23 cellular contexts compared by ENCODE assay signal in genomic region chr15:55003900-55004879, GRCh38.
DNase-seq lines count a peak whose midpoint lies in the region; ATAC-seq and TF ChIP-seq lines count a peak whose summit lies in the region.
"Had no signal": no experiment of that assay in that cellular context is flagged by ENCODE, and none has a peak within 500 bp of the region (broad histone marks: within the 10 kb centered on the region; RNA-seq: fewer than 3 reads in every experiment).

No MANE protein-coding gene starts in this region.

- peaks cover 0 to 12% (median 0%) of the 10 kb centered on the region in 9 donors for H3K4me1 ChIP-seq in heart right ventricle
- no peaks in the 10 kb centered on the region for H3K4me1 ChIP-seq in vagina

- H3K27me3 ChIP-seq in heart right ventricle (no peaks in the 10 kb centered on the region), vagina (no peaks in the 10 kb centered on the region)
- H3K27me3 ChIP-seq: BLaER1 treated with 17β-estradiol and CSF1 and Interleukin-3, amounts not matched to agents 10 nM and 100 nM had no signal

- intact Hi-C loops in heart right ventricle (cut with DNase I) (no loop called here), vagina (cut with DNase I) (no loop called here)

- 35 to 45% methylated on average over 9 of the region's 9 CpGs for WGBS in heart right ventricle, 2 donors

- no peak for TF ChIP-seq POLR2A in vagina (IDR thresholded peaks at IDR 0.05)

- H3K27ac ChIP-seq in heart right ventricle (peak overlapping the region in 2 of 10 donors; percentile 30 to 35), vagina (no peak overlapping the region)
- H3K27ac ChIP-seq: BLaER1 treated with 17β-estradiol and CSF1 and Interleukin-3, amounts not matched to agents 10 nM and 100 nM; VCaP had no signal

- H3K4me3 ChIP-seq in heart right ventricle, result no peak overlapping the region
- H3K4me3 ChIP-seq in vagina, result no peak overlapping the region
- H3K4me3 ChIP-seq: BLaER1 treated with 17β-estradiol and CSF1 and Interleukin-3, amounts not matched to agents 10 nM and 100 nM had no signal

- H3K9me3 ChIP-seq in heart right ventricle, result no peaks in the 10 kb centered on the region
- H3K9me3 ChIP-seq in vagina, result no peaks in the 10 kb centered on the region

- TF ChIP-seq CTCF in heart right ventricle (IDR thresholded peaks at IDR 0.05) (no peak), vagina (IDR thresholded peaks at IDR 0.05) (no peak)

- DNase-seq in Ammon's horn (ENCODE audit: low spot score) (peak; percentile 55), NCI-H69 (lab: John Stamatoyannopoulos, UW) (peak; percentile 5), heart right ventricle (peak in 1 of 2 donors; percentile 26), occipital lobe (lab: John Stamatoyannopoulos, UW) (peak; percentile 35), islet precursor cell (no peak), vagina (ENCODE audit: extremely low spot score in 2 of 2) (no peak)
- no peak for DNase-seq in activated CD8-positive, alpha-beta memory T cell treated with anti-CD3 and anti-CD28 coated beads for 24 hours
- DNase-seq: activated CD4-positive, alpha-beta T cell treated with anti-CD3 and anti-CD28 coated beads, Interleukin-2, amount 50 U/mL, for 1 hour; activated gamma-delta T cell; EL; foreskin fibroblast; kidney; mesenchymal stem cell; NCI-H2107; NCI-H526 treated with DMSO at 0.1 percent for 48 hours; PC-3; T-helper 17 cell had no signal

- no peaks in the 10 kb centered on the region for H3K36me3 ChIP-seq in heart right ventricle
- H3K36me3 ChIP-seq in vagina, result no peaks in the 10 kb centered on the region
- H3K36me3 ChIP-seq: BLaER1 treated with 17β-estradiol and CSF1 and Interleukin-3, amounts not matched to agents 10 nM and 100 nM had no signal

- ATAC-seq in heart right ventricle (peak; percentile 60 to 98 (median 88)), GM18909 (IDR thresholded peaks at IDR 0.05; ENCODE audit: poor library complexity, unreplicated experiment) (no peak)
- ATAC-seq: HCT116; HepG2; natural killer cell treated with Interleukin-12 subunit alpha and Interleukin-12 subunit beta and Interleukin-15 and Interleukin-18, amount 100 ng/mL, for 72 hours; PC-3; T-helper 17 cell had no signal

Comparison
In these comparisons a context has a peak if more than half of its experiments do, and no peak if none do; other contexts are left out.
1. DNase-seq: peak in Ammon's horn (single experiment), NCI-H69 (single experiment) and occipital lobe (single experiment); none in islet precursor cell (single experiment), vagina (0 of 2) and activated CD8-positive, alpha-beta memory T cell treated with anti-CD3 and anti-CD28 coated beads for 24 hours (single experiment).